22 cellular contexts compared by ENCODE assay signal in genomic region chr16:559021-559380, GRCh38. TPM values are rescaled to one million over a fixed set of nuclear protein-coding genes. Genes with fewer than 3 reads are reported as not detected.
A peak's percentile ranks its signal among the peaks of the same experiment; 100 is the strongest.
DNase-seq lines count a peak whose midpoint lies in the region; ATAC-seq and TF ChIP-seq lines count a peak whose summit lies in the region.
"Had no signal": no experiment of that assay in that cellular context is flagged by ENCODE, and none has a peak within 500 bp of the region (broad histone marks: within the 10 kb centered on the region; RNA-seq: fewer than 3 reads in every experiment).

No MANE protein-coding gene starts in this region.

- H3K4me3 ChIP-seq in BLaER1 (peak overlapping the region; percentile 36; the same call in 1 of the 2 replicates), Karpas-422 (ENCODE audit: low read length) (no peak overlapping the region), endodermal cell (ENCODE audit: low read length) (no peak overlapping the region)
- H3K4me3 ChIP-seq in CD8-positive, alpha-beta T cell (ENCODE audit: low read depth, low read length), result no peak overlapping the region
- H3K4me3 ChIP-seq: A549, GM12878, HAP-1 had no signal

- no peaks in the 10 kb centered on the region for H3K9me3 Mint-ChIP-seq in endodermal cell
- H3K9me3 Mint-ChIP-seq in nephron progenitor cell, result no peaks in the 10 kb centered on the region
- no peaks in the 10 kb centered on the region for H3K9me3 Mint-ChIP-seq in CD8-positive, alpha-beta T cell
- H3K9me3 Mint-ChIP-seq: CD8-positive, alpha-beta memory T cell; IgD-negative memory B cell had no signal

- 0 out of 2 replicates have a peak overlapping the region, but pooled peaks have one; percentile 8 for H3K9ac ChIP-seq in BLaER1
- peak overlapping the region; percentile 50; the same call in 1 of the 2 replicates for H3K9ac ChIP-seq in Karpas-422 (ENCODE audit: low read length)
- no peak overlapping the region for H3K9ac ChIP-seq in endodermal cell (ENCODE audit: extremely low read depth, low read length, poor library complexity, severe bottlenecking)

- POLR2A ChIA-PET in CD8-positive, alpha-beta T cell (lab: Charles Lee), result no interaction called here

- DNase-seq in Karpas-422 (no peak), endodermal cell (no peak), nephron progenitor cell (no peak), OCI-M2 (lab: John Stamatoyannopoulos, UW; ENCODE audit: unreplicated experiment) (no peak), NCI-H2107 (lab: John Stamatoyannopoulos, UW) (no peak), inferior parietal cortex (ENCODE audit: extremely low spot score) (no peak)
- DNase-seq in CD8-positive, alpha-beta T cell, result no peak
- DNase-seq: AML-193; CD8-positive, alpha-beta memory T cell; COR-L47; DMS 273 treated with DMSO at 0.1 percent for 48 hours; DND-41; EL had no signal

- H4K20me1 ChIP-seq in BLaER1 (peaks cover 48% of the 10 kb centered on the region), Karpas-422 (ENCODE audit: insufficient read depth, low read depth, low read length) (0 out of 2 replicates have a peak, but pooled peaks cover 4% of the 10 kb centered on the region)

- peaks cover 3% of the 10 kb centered on the region for H3K36me3 Mint-ChIP-seq in endodermal cell (ENCODE audit: low read depth)
- peaks cover 4% of the 10 kb centered on the region for H3K36me3 Mint-ChIP-seq in nephron progenitor cell (ENCODE audit: low read depth)
- H3K36me3 Mint-ChIP-seq in CD8-positive, alpha-beta T cell, result peaks cover 3% of the 10 kb centered on the region

- WGBS in endodermal cell (ENCODE audit: insufficient coverage in 1 of 2, insufficient read length in 1 of 2), 2 experiments, result 88 to 95% methylated on average over 7 to 15 of the region's 15 CpGs

- peak overlapping the region; percentile 96 for H3K4me2 ChIP-seq in BLaER1
- peak overlapping the region; percentile 63 for H3K4me2 ChIP-seq in Karpas-422 (ENCODE audit: low read depth, low read length, poor library complexity, severe bottlenecking)

- ATAC-seq in CD8-positive, alpha-beta T cell, result no peak

- H3K79me2 ChIP-seq in Karpas-422 (ENCODE audit: low read length), result no peaks in the 10 kb centered on the region

- H3K4me3 Mint-ChIP-seq in endodermal cell (peak overlapping the region; percentile 39), nephron progenitor cell (peak overlapping the region; percentile 60)
- no peak overlapping the region for H3K4me3 Mint-ChIP-seq in CD8-positive, alpha-beta T cell
- H3K4me3 Mint-ChIP-seq: CD8-positive, alpha-beta memory T cell had no signal

- H3K27ac ChIP-seq in BLaER1 (no peak overlapping the region), Karpas-422 (ENCODE audit: low read length) (peak overlapping the region; percentile 71), endodermal cell (ENCODE audit: low read depth, low read length) (no peak overlapping the region)
- no peak overlapping the region for H3K27ac ChIP-seq in CD8-positive, alpha-beta T cell (ENCODE audit: low read depth, low read length)
- H3K27ac ChIP-seq: 22Rv1, A549, HL-60 had no signal

- H3K27me3 Mint-ChIP-seq in endodermal cell (ENCODE audit: insufficient read depth) (peaks cover 30% of the 10 kb centered on the region), nephron progenitor cell (ENCODE audit: low read depth, poor library complexity) (peaks cover 41% of the 10 kb centered on the region)
- H3K27me3 Mint-ChIP-seq in CD8-positive, alpha-beta T cell (ENCODE audit: low read depth), result peaks cover 6% of the 10 kb centered on the region

- H2AFZ ChIP-seq in Karpas-422 (ENCODE audit: low read length), result no peak overlapping the region

- TF ChIP-seq CTCF in endodermal cell (conservative IDR thresholded peaks at IDR 0.05) (no peak), nephron progenitor cell (IDR thresholded peaks at IDR 0.05) (no peak)
- TF ChIP-seq CTCF in CD8-positive, alpha-beta T cell (IDR thresholded peaks at IDR 0.05), result no peak

- H3K4me1 ChIP-seq in BLaER1 (peaks cover 73% of the 10 kb centered on the region), Karpas-422 (ENCODE audit: low read length) (peaks cover 29% of the 10 kb centered on the region), endodermal cell (ENCODE audit: control insufficient read depth, insufficient read depth, low read length) (no peaks in the 10 kb centered on the region)
- no peaks in the 10 kb centered on the region for H3K4me1 ChIP-seq in CD8-positive, alpha-beta T cell (ENCODE audit: insufficient read depth, low read length)
- H3K4me1 ChIP-seq: HAP-1 had no signal

- H3K36me3 ChIP-seq in BLaER1 (peaks cover 13% of the 10 kb centered on the region; the same call in 1 of the 2 replicates), Karpas-422 (ENCODE audit: insufficient read depth, low read length) (no peaks in the 10 kb centered on the region), endodermal cell (ENCODE audit: control insufficient read depth, insufficient read depth, low read length) (no peaks in the 10 kb centered on the region)
- no peaks in the 10 kb centered on the region for H3K36me3 ChIP-seq in CD8-positive, alpha-beta T cell (ENCODE audit: insufficient read depth, low read length)
- H3K36me3 ChIP-seq: HAP-1 had no signal

- CTCF ChIA-PET in CD8-positive, alpha-beta T cell (lab: Charles Lee), result no interaction called here

- no peaks in the 10 kb centered on the region for H3K4me1 Mint-ChIP-seq in endodermal cell
- H3K4me1 Mint-ChIP-seq in nephron progenitor cell, result peaks cover 22% of the 10 kb centered on the region
- H3K4me1 Mint-ChIP-seq in CD8-positive, alpha-beta T cell (ENCODE audit: low read depth), result no peaks in the 10 kb centered on the region
- H3K4me1 Mint-ChIP-seq: CD8-positive, alpha-beta memory T cell had no signal

- intact Hi-C loops in CD8-positive, alpha-beta T cell (cut with DNase I, micrococcal nuclease), result no loop called here

- H3K9me2 ChIP-seq in Karpas-422 (replicated peaks; ENCODE audit: insufficient read depth, low read length), result no peaks in the 10 kb centered on the region

- H3K9me3 ChIP-seq in BLaER1 (no peaks in the 10 kb centered on the region), Karpas-422 (ENCODE audit: low read length) (no peaks in the 10 kb centered on the region), endodermal cell (ENCODE audit: control insufficient read depth, low read length) (no peaks in the 10 kb centered on the region)
- H3K9me3 ChIP-seq in CD8-positive, alpha-beta T cell (ENCODE audit: low read length), result no peaks in the 10 kb centered on the region
- H3K9me3 ChIP-seq: A549, HAP-1 had no signal

- H3K27me3 ChIP-seq in BLaER1, result peaks cover 56% of the 10 kb centered on the region
- H3K27me3 ChIP-seq in Karpas-422 (ENCODE audit: low read length), result no peaks in the 10 kb centered on the region
- H3K27me3 ChIP-seq in endodermal cell (ENCODE audit: control insufficient read depth, insufficient read depth, low read length, poor library complexity, severe bottlenecking), result peaks cover 45% of the 10 kb centered on the region
- H3K27me3 ChIP-seq in CD8-positive, alpha-beta T cell (ENCODE audit: insufficient read depth, low read length), result no peaks in the 10 kb centered on the region

- H3K27ac Mint-ChIP-seq in endodermal cell, result no peak overlapping the region
- no peak overlapping the region for H3K27ac Mint-ChIP-seq in nephron progenitor cell
- no peak overlapping the region for H3K27ac Mint-ChIP-seq in CD8-positive, alpha-beta T cell
- H3K27ac Mint-ChIP-seq: CD8-positive, alpha-beta memory T cell; IgD-negative memory B cell had no signal

RNA-seq across cellular contexts. Expression of gene PRR35, which starts 1.2 kb away (rescaled TPM):
- not detected in 2 replicates for total RNA-seq in Karpas-422 (2014; rRNA removed; shearing (Covaris generic); ENCODE audit: low replicate concordance)
- under 1 TPM; 0.29 to 0.62 TPM for total RNA-seq in endodermal cell
- 0.18 TPM for polyA plus RNA-seq in endodermal cell (2013, experiment 1 of 2)
- polyA plus RNA-seq in endodermal cell (2013, experiment 2 of 2), result 0.12 TPM
- not detected for total RNA-seq in CD8-positive, alpha-beta T cell
- total RNA-seq: CD8-positive, alpha-beta memory T cell; GM12878; H4 had no signal
- polyA plus RNA-seq: BJ; CD8-positive, alpha-beta memory T cell; GM12878; IgD-negative memory B cell had no signal

RNA-seq across cellular contexts. Expression of gene NHLRC4, which starts 7.8 kb away (rescaled TPM):
- 3.7 and 5.9 TPM in 2 replicates for total RNA-seq in Karpas-422 (2014; rRNA removed; shearing (Covaris generic); ENCODE audit: low replicate concordance)
- total RNA-seq in endodermal cell, result 1 to 10 TPM; 1.1 TPM
- polyA plus RNA-seq in endodermal cell (2013, experiment 1 of 2), result 0.78 TPM
- polyA plus RNA-seq in endodermal cell (2013, experiment 2 of 2), result 0.87 TPM
- under 1 TPM in 1 of 2 experiments, not detected in 1; 0.25 TPM for total RNA-seq in CD8-positive, alpha-beta T cell

RNA-seq across cellular contexts. Expression of gene PIGQ, which starts 10.8 kb away (rescaled TPM):
- 35.7 and 64.3 TPM in 2 replicates for total RNA-seq in Karpas-422 (2014; rRNA removed; shearing (Covaris generic); ENCODE audit: low replicate concordance)
- total RNA-seq in endodermal cell, result 100 to 1,000 TPM; 128 to 129 TPM
- polyA plus RNA-seq in endodermal cell (2013, experiment 1 of 2), result 61.9 TPM
- polyA plus RNA-seq in endodermal cell (2013, experiment 2 of 2), result 52.5 TPM
- 10 to 100 TPM; 25.9 to 31.0 TPM for total RNA-seq in CD8-positive, alpha-beta T cell

RNA-seq across cellular contexts. Expression of gene RAB40C, which starts 30.9 kb away (rescaled TPM):
- total RNA-seq in Karpas-422 (2014; rRNA removed; shearing (Covaris generic); ENCODE audit: low replicate concordance), result 5.9 and 11.3 TPM in 2 replicates
- 10 to 100 TPM; 21.3 to 25.9 TPM for total RNA-seq in endodermal cell
- polyA plus RNA-seq in endodermal cell (2013, experiment 1 of 2), result 24.0 TPM
- 23.0 TPM for polyA plus RNA-seq in endodermal cell (2013, experiment 2 of 2)
- 1 to 10 TPM; 3.9 to 5.9 TPM for total RNA-seq in CD8-positive, alpha-beta T cell

RNA-seq across cellular contexts. Expression of gene CAPN15, which starts 31.5 kb away (rescaled TPM):
- total RNA-seq in Karpas-422 (2014; rRNA removed; shearing (Covaris generic); ENCODE audit: low replicate concordance), result 26.7 and 51.3 TPM in 2 replicates
- total RNA-seq in endodermal cell, result 10 to 100 TPM; 55.3 to 76.1 TPM
- polyA plus RNA-seq in endodermal cell (2013, experiment 1 of 2), result 23.1 TPM
- polyA plus RNA-seq in endodermal cell (2013, experiment 2 of 2), result 20.1 TPM
- total RNA-seq in CD8-positive, alpha-beta T cell, result 10 to 100 TPM; 40.5 to 43.6 TPM
